ENCODE assay signal across 12 cellular contexts in the genomic region with DNA sequence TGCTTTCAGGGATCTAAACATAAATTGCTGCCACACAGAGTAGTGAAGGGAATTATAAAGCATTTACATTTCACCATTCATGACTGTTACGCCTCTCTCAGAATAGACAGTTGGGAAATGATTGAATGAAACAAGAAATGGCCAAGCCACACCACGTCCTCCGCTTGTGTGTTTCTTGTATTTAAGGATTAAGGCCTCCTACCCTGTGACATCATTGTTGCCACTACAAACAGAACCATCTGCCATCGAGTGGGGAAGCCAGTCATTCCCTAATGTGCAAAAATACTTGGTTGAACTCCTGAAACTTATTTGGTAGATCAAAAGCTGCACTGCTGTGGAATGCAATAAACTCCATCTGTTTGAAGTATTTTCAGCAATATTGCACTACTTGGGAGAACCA.
DNase-seq lines count a peak whose midpoint lies in the region; ATAC-seq and TF ChIP-seq lines count a peak whose summit lies in the region.
"Had no signal": no experiment of that assay in that cellular context is flagged by ENCODE, and none has a peak within 500 bp of the region (broad histone marks: within the 10 kb centered on the region; RNA-seq: fewer than 3 reads in every experiment).

No MANE protein-coding gene starts in this region.

- H3K27me3 Mint-ChIP-seq in activated CD4-positive, alpha-beta T cell treated with anti-CD3 and anti-CD28 coated beads, Interleukin-2, amount 10 ng/mL, durations not matched to agents 7 days and 5 days, result no peaks in the 10 kb centered on the region
- no peaks in the 10 kb centered on the region for H3K27me3 Mint-ChIP-seq in activated T-helper 2 cell treated with anti-CD3 and anti-CD28 coated beads, Interferon-gamma antibody, Interleukin-2, Interleukin-4, amounts not matched to agents 10 μg/mL and 5 μg/mL and 100 μg/mL, durations not matched to agents 14 hours and 24 hours and 36 hours (ENCODE audit: low read depth)
- H3K27me3 Mint-ChIP-seq: activated T-helper 17 cell treated with anti-CD3 and anti-CD28 coated beads, Interleukin-2, amount 50 U/mL, for 72 hours; IgD-negative memory B cell had no signal

- 65% methylated on average over 4 of the region's 4 CpGs for WGBS in hepatocyte (ENCODE audit: low lambda C conversion rate, missing lambda C conversion rate)

- no peak overlapping the region for H2AFZ ChIP-seq in hepatocyte

- no peak overlapping the region for H3K4me3 ChIP-seq in right atrium auricular region
- no peak overlapping the region for H3K4me3 ChIP-seq in hepatocyte
- H3K4me3 ChIP-seq in upper lobe of right lung, result no peak overlapping the region

- H3K4me1 Mint-ChIP-seq in activated CD4-positive, alpha-beta T cell treated with anti-CD3 and anti-CD28 coated beads, Interleukin-2, amount 10 ng/mL, durations not matched to agents 7 days and 5 days, result no peaks in the 10 kb centered on the region
- H3K4me1 Mint-ChIP-seq in activated T-helper 2 cell treated with anti-CD3 and anti-CD28 coated beads, Interferon-gamma antibody, Interleukin-2, Interleukin-4, amounts not matched to agents 10 μg/mL and 5 μg/mL and 100 μg/mL, durations not matched to agents 14 hours and 24 hours and 36 hours (ENCODE audit: low read depth), result no peaks in the 10 kb centered on the region
- H3K4me1 Mint-ChIP-seq: activated T-helper 17 cell treated with anti-CD3 and anti-CD28 coated beads, Interleukin-2, amount 50 U/mL, for 72 hours had no signal

- no peaks in the 10 kb centered on the region for H3K9me3 Mint-ChIP-seq in activated CD4-positive, alpha-beta T cell treated with anti-CD3 and anti-CD28 coated beads, Interleukin-2, amount 10 ng/mL, durations not matched to agents 7 days and 5 days
- H3K9me3 Mint-ChIP-seq in activated T-helper 2 cell treated with anti-CD3 and anti-CD28 coated beads, Interferon-gamma antibody, Interleukin-2, Interleukin-4, amounts not matched to agents 10 μg/mL and 5 μg/mL and 100 μg/mL, durations not matched to agents 14 hours and 24 hours and 36 hours, result no peaks in the 10 kb centered on the region
- H3K9me3 Mint-ChIP-seq: activated T-helper 17 cell treated with anti-CD3 and anti-CD28 coated beads, Interleukin-2, amount 50 U/mL, for 72 hours; IgD-negative memory B cell had no signal

- DNase-seq in Right ventricle myocardium inferior (ENCODE audit: missing footprints) (no peak), right atrium auricular region (ENCODE audit: low spot score) (no peak), amniotic epithelial cell (ENCODE audit: low read depth) (peak; percentile 40), hepatocyte (ENCODE audit: low spot score) (no peak), upper lobe of right lung (no peak)
- no peak for DNase-seq in effector CD4-positive, alpha-beta T cell
- DNase-seq in activated CD4-positive, alpha-beta T cell treated with anti-CD3 and anti-CD28 coated beads, Interleukin-2, amount 10 ng/mL, durations not matched to agents 7 days and 5 days, result no peak
- DNase-seq in activated T-helper 2 cell treated with anti-CD3 and anti-CD28 coated beads, Interferon-gamma antibody, Interleukin-2, Interleukin-4, amounts not matched to agents 10 μg/mL and 5 μg/mL and 100 μg/mL, durations not matched to agents 14 hours and 24 hours and 36 hours (ENCODE audit: low spot score), result no peak
- DNase-seq: effector CD8-positive, alpha-beta T cell; NCI-H526 had no signal

- H3K27me3 ChIP-seq in right atrium auricular region (no peaks in the 10 kb centered on the region), hepatocyte (no peaks in the 10 kb centered on the region), upper lobe of right lung (no peaks in the 10 kb centered on the region)

- no peaks in the 10 kb centered on the region for H3K79me2 ChIP-seq in hepatocyte

- H3K4me2 ChIP-seq in hepatocyte, result no peak overlapping the region

- H3K9me2 ChIP-seq in hepatocyte (replicated peaks; ENCODE audit: insufficient read depth), result no peaks in the 10 kb centered on the region

- no peak overlapping the region for H3K27ac Mint-ChIP-seq in activated CD4-positive, alpha-beta T cell treated with anti-CD3 and anti-CD28 coated beads, Interleukin-2, amount 10 ng/mL, durations not matched to agents 7 days and 5 days
- no peak overlapping the region for H3K27ac Mint-ChIP-seq in activated T-helper 2 cell treated with anti-CD3 and anti-CD28 coated beads, Interferon-gamma antibody, Interleukin-2, Interleukin-4, amounts not matched to agents 10 μg/mL and 5 μg/mL and 100 μg/mL, durations not matched to agents 14 hours and 24 hours and 36 hours
- H3K27ac Mint-ChIP-seq: activated T-helper 17 cell treated with anti-CD3 and anti-CD28 coated beads, Interleukin-2, amount 50 U/mL, for 72 hours; IgD-negative memory B cell had no signal

- ATAC-seq in Right ventricle myocardium inferior (peak; percentile 58), upper lobe of right lung (no peak)
- ATAC-seq: activated T-helper 17 cell treated with anti-CD3 and anti-CD28 coated beads, Interleukin-2, amount 50 U/mL, for 72 hours had no signal

- H3K27ac ChIP-seq in right atrium auricular region (peak overlapping the region in 1 of 2 donors; percentile 74), hepatocyte (peak overlapping the region; percentile 75), upper lobe of right lung (no peak overlapping the region)

- POLR2A ChIA-PET in activated CD4-positive, alpha-beta T cell treated with anti-CD3 and anti-CD28 coated beads, Interleukin-2, amount 10 ng/mL, durations not matched to agents 7 days and 5 days (lab: Charles Lee), result no interaction called here

- H3K36me3 Mint-ChIP-seq in activated CD4-positive, alpha-beta T cell treated with anti-CD3 and anti-CD28 coated beads, Interleukin-2, amount 10 ng/mL, durations not matched to agents 7 days and 5 days (ENCODE audit: low read depth), result no peaks in the 10 kb centered on the region
- no peaks in the 10 kb centered on the region for H3K36me3 Mint-ChIP-seq in activated T-helper 2 cell treated with anti-CD3 and anti-CD28 coated beads, Interferon-gamma antibody, Interleukin-2, Interleukin-4, amounts not matched to agents 10 μg/mL and 5 μg/mL and 100 μg/mL, durations not matched to agents 14 hours and 24 hours and 36 hours (ENCODE audit: low read depth)
- H3K36me3 Mint-ChIP-seq: IgD-negative memory B cell had no signal

- TF ChIP-seq CTCF in right atrium auricular region (IDR thresholded peaks at IDR 0.05) (no peak), hepatocyte (IDR thresholded peaks at IDR 0.05; ENCODE audit: poor library complexity) (no peak), upper lobe of right lung (IDR thresholded peaks at IDR 0.05) (no peak)

- no peak overlapping the region for H3K4me3 Mint-ChIP-seq in activated CD4-positive, alpha-beta T cell treated with anti-CD3 and anti-CD28 coated beads, Interleukin-2, amount 10 ng/mL, durations not matched to agents 7 days and 5 days
- no peak overlapping the region for H3K4me3 Mint-ChIP-seq in activated T-helper 2 cell treated with anti-CD3 and anti-CD28 coated beads, Interferon-gamma antibody, Interleukin-2, Interleukin-4, amounts not matched to agents 10 μg/mL and 5 μg/mL and 100 μg/mL, durations not matched to agents 14 hours and 24 hours and 36 hours (ENCODE audit: low read depth)
- H3K4me3 Mint-ChIP-seq: activated T-helper 17 cell treated with anti-CD3 and anti-CD28 coated beads, Interleukin-2, amount 50 U/mL, for 72 hours; IgD-negative memory B cell had no signal

- H3K4me1 ChIP-seq in right atrium auricular region (peaks cover 0 to 8% of the 10 kb centered on the region in 2 donors), hepatocyte (ENCODE audit: insufficient read depth) (peaks cover 20% of the 10 kb centered on the region), upper lobe of right lung (peaks cover 10% of the 10 kb centered on the region)

- no peaks in the 10 kb centered on the region for H4K20me1 ChIP-seq in hepatocyte (ENCODE audit: insufficient read depth, poor library complexity, severe bottlenecking)

- no peaks in the 10 kb centered on the region for H3K36me3 ChIP-seq in right atrium auricular region
- H3K36me3 ChIP-seq in hepatocyte (replicated peaks; ENCODE audit: insufficient read depth, low read depth), result no peaks in the 10 kb centered on the region
- no peaks in the 10 kb centered on the region for H3K36me3 ChIP-seq in upper lobe of right lung

- no peaks in the 10 kb centered on the region for H3K9me3 ChIP-seq in right atrium auricular region
- H3K9me3 ChIP-seq in hepatocyte (ENCODE audit: low read depth), result no peaks in the 10 kb centered on the region
- no peaks in the 10 kb centered on the region for H3K9me3 ChIP-seq in upper lobe of right lung

- intact Hi-C loops in Right ventricle myocardium inferior (cut with DNase I), result loop anchor here (10.0 kb wide), 1 partner anchor 73 kb away; no protein-coding TSS in a partner anchor
- intact Hi-C loops in upper lobe of right lung (cut with DNase I), result no loop called here
- intact Hi-C loops in activated T-helper 2 cell treated with anti-CD3 and anti-CD28 coated beads, Interferon-gamma antibody, Interleukin-2, Interleukin-4, amounts not matched to agents 10 μg/mL and 5 μg/mL and 100 μg/mL, durations not matched to agents 14 hours and 24 hours and 36 hours (cut with micrococcal nuclease), result no loop called here

- CTCF ChIA-PET in activated CD4-positive, alpha-beta T cell treated with anti-CD3 and anti-CD28 coated beads, Interleukin-2, amount 10 ng/mL, durations not matched to agents 7 days and 5 days (lab: Charles Lee), result no interaction called here
